Comparison of ENCODE assay signal across 13 cellular contexts in the genomic region with DNA sequence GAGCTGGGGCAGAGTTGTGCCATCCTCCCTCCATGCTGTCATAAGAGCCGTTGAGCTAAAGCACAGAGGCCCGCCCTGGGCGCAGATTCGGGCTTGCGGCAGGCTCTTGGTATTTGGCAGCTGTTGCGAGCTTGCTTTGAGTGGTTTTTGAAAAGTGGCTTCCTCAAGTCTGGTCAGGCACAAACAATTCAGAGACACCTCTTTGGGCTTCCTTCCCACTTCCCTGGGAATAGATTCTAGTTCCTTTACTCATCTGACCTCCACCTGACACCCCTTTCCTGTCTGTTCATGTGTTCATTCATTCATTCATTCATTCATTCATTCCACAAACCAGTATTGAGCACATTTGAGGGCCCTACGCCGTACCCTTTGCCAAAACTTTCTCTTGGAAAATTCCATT. TPM values are rescaled to one million over a fixed set of nuclear protein-coding genes. Genes with fewer than 3 reads are reported as not detected.
DNase-seq lines count a peak whose midpoint lies in the region; TF ChIP-seq lines count a peak whose summit lies in the region.
"Had no signal": no experiment of that assay in that cellular context is flagged by ENCODE, and none has a peak within 500 bp of the region (broad histone marks: within the 10 kb centered on the region; RNA-seq: fewer than 3 reads in every experiment).

No MANE protein-coding gene starts in this region.

- no peaks in the 10 kb centered on the region for H3K27me3 ChIP-seq in thymus (ENCODE audit: control insufficient read depth, insufficient read depth)
- peaks cover 84% of the 10 kb centered on the region for H3K27me3 ChIP-seq in MM.1S (replicated peaks; ENCODE audit: insufficient read depth, low read length)
- H3K27me3 ChIP-seq: colonic mucosa had no signal

- peaks cover 5% of the 10 kb centered on the region for H3K9me3 Mint-ChIP-seq in glutamatergic neuron (ENCODE audit: unreplicated experiment)
- H3K9me3 Mint-ChIP-seq: stimulated activated effector memory CD8-positive, alpha-beta T cell treated with anti-CD3 and anti-CD28 coated beads, Interleukin-12 subunit alpha, Interleukin-12 subunit beta, amount 100 ng/mL, for 72 hours had no signal

- in situ Hi-C loops in astrocyte of the cerebellum (cut with HindIII; ENCODE audit: low sequenced_read_pairs), result no loop called here

- no peaks in the 10 kb centered on the region for H3K9me2 ChIP-seq in MM.1S (replicated peaks; ENCODE audit: insufficient read depth, low read length)

- no peak overlapping the region for H3K9ac ChIP-seq in MM.1S (ENCODE audit: low read length)

- no peaks in the 10 kb centered on the region for H3K36me3 ChIP-seq in thymus (ENCODE audit: control insufficient read depth, insufficient read depth)
- no peaks in the 10 kb centered on the region for H3K36me3 ChIP-seq in MM.1S (replicated peaks; ENCODE audit: insufficient read depth, low read length)
- H3K36me3 ChIP-seq: colonic mucosa had no signal

- 88% methylated on average over 8 of the region's 8 CpGs for WGBS in thymus

- peak; percentile 23 for DNase-seq in NCI-H2029 treated with DMSO at 0.1 percent for 48 hours (lab: John Stamatoyannopoulos, UW)
- no peak for DNase-seq in NCI-H2029 (lab: John Stamatoyannopoulos, UW)
- DNase-seq in astrocyte of the cerebellum (ENCODE audit: low read depth), result peak; percentile 91
- DNase-seq in glutamatergic neuron, result no peak
- DNase-seq in iPS-NIHi11 (ENCODE audit: low spot score), result no peak
- no peak for DNase-seq in MM.1S
- DNase-seq in NCI-H146 (lab: John Stamatoyannopoulos, UW), result no peak
- DNase-seq: activated T-cell treated with anti-CD3 and anti-CD28 coated beads, Interleukin-2, amount 50 U/mL, for 1 hour; colonic mucosa; PC-3; stimulated activated CD4-positive, alpha-beta T cell treated with anti-CD3 and anti-CD28 coated beads, Interleukin-15, amount 100 ng/mL, for 24 hours had no signal

- peaks cover 5% of the 10 kb centered on the region for H3K27me3 Mint-ChIP-seq in glutamatergic neuron (ENCODE audit: unreplicated experiment)

- peak overlapping the region; percentile 27 for H3K27ac ChIP-seq in thymus (ENCODE audit: low read depth)
- no peak overlapping the region for H3K27ac ChIP-seq in MM.1S (ENCODE audit: low read length)
- H3K27ac ChIP-seq: colonic mucosa had no signal

- H3F3A ChIP-seq in MM.1S (ENCODE audit: insufficient read depth, low read length), result no peaks in the 10 kb centered on the region

- H3K4me2 ChIP-seq in MM.1S (ENCODE audit: low read depth, low read length), result no peak overlapping the region

- H3K4me3 Mint-ChIP-seq in glutamatergic neuron (ENCODE audit: unreplicated experiment), result peak overlapping the region; percentile 8
- H3K4me3 Mint-ChIP-seq: stimulated activated effector memory CD8-positive, alpha-beta T cell treated with anti-CD3 and anti-CD28 coated beads, Interleukin-12 subunit alpha, Interleukin-12 subunit beta, amount 100 ng/mL, for 72 hours had no signal

- peaks cover 31% of the 10 kb centered on the region for H3K4me1 Mint-ChIP-seq in glutamatergic neuron (ENCODE audit: low read depth, unreplicated experiment)

- H3K9me3 ChIP-seq in thymus (ENCODE audit: control insufficient read depth) (no peaks in the 10 kb centered on the region), MM.1S (replicated peaks; ENCODE audit: insufficient read depth, low read length) (no peaks in the 10 kb centered on the region)
- H3K9me3 ChIP-seq: colonic mucosa had no signal

- H3K36me3 Mint-ChIP-seq in glutamatergic neuron (ENCODE audit: unreplicated experiment), result no peaks in the 10 kb centered on the region
- H3K36me3 Mint-ChIP-seq: stimulated activated effector memory CD8-positive, alpha-beta T cell treated with anti-CD3 and anti-CD28 coated beads, Interleukin-12 subunit alpha, Interleukin-12 subunit beta, amount 100 ng/mL, for 72 hours had no signal

- TF ChIP-seq CTCF in astrocyte of the cerebellum (IDR thresholded peaks at IDR 0.05; ENCODE audit: low read depth, low read length, missing control alignments), result no peak
- TF ChIP-seq CTCF in glutamatergic neuron (IDR thresholded peaks at IDR 0.05; ENCODE audit: partially characterized antibody, unreplicated experiment), result no peak
- no peak for TF ChIP-seq CTCF in MM.1S (IDR thresholded peaks at IDR 0.05; ENCODE audit: low read length)

- peak overlapping the region; percentile 36 for H3K27ac Mint-ChIP-seq in glutamatergic neuron (ENCODE audit: unreplicated experiment)

- H3K79me2 ChIP-seq in MM.1S (ENCODE audit: low read length), result no peaks in the 10 kb centered on the region

- H2AFZ ChIP-seq in MM.1S (ENCODE audit: low read length), result no peak overlapping the region

- no peak overlapping the region for H3K4me3 ChIP-seq in astrocyte of the cerebellum (ENCODE audit: low read depth, low read length)
- H3K4me3 ChIP-seq in thymus (ENCODE audit: low read length), result no peak overlapping the region
- H3K4me3 ChIP-seq in MM.1S (ENCODE audit: low read length), result no peak overlapping the region
- H3K4me3 ChIP-seq: colonic mucosa had no signal

- no peaks in the 10 kb centered on the region for H4K20me1 ChIP-seq in MM.1S (ENCODE audit: insufficient read depth, low read length)

- no peaks in the 10 kb centered on the region for H3K4me1 ChIP-seq in thymus (ENCODE audit: control insufficient read depth, insufficient read depth, low read length)
- no peaks in the 10 kb centered on the region for H3K4me1 ChIP-seq in MM.1S (ENCODE audit: low read length)
- H3K4me1 ChIP-seq: colonic mucosa had no signal

RNA-seq across cellular contexts. Expression of a gene that starts 27.4 kb away (rescaled TPM):
- 312 TPM for total RNA-seq in glutamatergic neuron (ENCODE audit: unreplicated experiment)
- polyA plus RNA-seq in thymus, result 6.9 TPM

Comparison
In these comparisons a context has a peak if more than half of its experiments do, and no peak if none do; other contexts are left out.
1. DNase-seq: peak in NCI-H2029 treated with DMSO at 0.1 percent for 48 hours (single experiment) and astrocyte of the cerebellum (single experiment); none in NCI-H2029 (single experiment), glutamatergic neuron (single experiment), iPS-NIHi11 (single experiment), MM.1S (single experiment) and NCI-H146 (single experiment).